1 cellular context compared by ENCODE assay signal in genomic region chr4:1074077-1074476, GRCh38.
TF ChIP-seq lines count a peak whose summit lies in the region.

No MANE protein-coding gene starts in this region.

TF ChIP-seq in H1, 55 proteins besides CTCF, POLR2A, EP300 and RAD21:
- TF ChIP-seq NANOG (IDR thresholded peaks at IDR 0.05; ENCODE audit: insufficient read depth, low read depth, low read length, poor library complexity, severe bottlenecking): no peak
- no peak for TF ChIP-seq CBX5 (IDR thresholded peaks at IDR 0.05; ENCODE audit: low read depth, low read length)
- no peak for TF ChIP-seq CBX8 (IDR thresholded peaks at IDR 0.05; ENCODE audit: borderline replicate concordance, low read depth, low read length)
- no peak for TF ChIP-seq USF2 (IDR thresholded peaks at IDR 0.05; ENCODE audit: low read length)
- no peak for TF ChIP-seq CHD7 (IDR thresholded peaks at IDR 0.05; ENCODE audit: insufficient replicate concordance, low read length)
- no peak for TF ChIP-seq CREB1 (IDR thresholded peaks at IDR 0.05)
- no peak for TF ChIP-seq FOSL1 (IDR thresholded peaks at IDR 0.05; ENCODE audit: insufficient read depth, low read depth, low read length)
- TF ChIP-seq ATF3 (IDR thresholded peaks at IDR 0.05; ENCODE audit: insufficient read depth, low read depth, low read length): no peak
